In the genomic region with DNA sequence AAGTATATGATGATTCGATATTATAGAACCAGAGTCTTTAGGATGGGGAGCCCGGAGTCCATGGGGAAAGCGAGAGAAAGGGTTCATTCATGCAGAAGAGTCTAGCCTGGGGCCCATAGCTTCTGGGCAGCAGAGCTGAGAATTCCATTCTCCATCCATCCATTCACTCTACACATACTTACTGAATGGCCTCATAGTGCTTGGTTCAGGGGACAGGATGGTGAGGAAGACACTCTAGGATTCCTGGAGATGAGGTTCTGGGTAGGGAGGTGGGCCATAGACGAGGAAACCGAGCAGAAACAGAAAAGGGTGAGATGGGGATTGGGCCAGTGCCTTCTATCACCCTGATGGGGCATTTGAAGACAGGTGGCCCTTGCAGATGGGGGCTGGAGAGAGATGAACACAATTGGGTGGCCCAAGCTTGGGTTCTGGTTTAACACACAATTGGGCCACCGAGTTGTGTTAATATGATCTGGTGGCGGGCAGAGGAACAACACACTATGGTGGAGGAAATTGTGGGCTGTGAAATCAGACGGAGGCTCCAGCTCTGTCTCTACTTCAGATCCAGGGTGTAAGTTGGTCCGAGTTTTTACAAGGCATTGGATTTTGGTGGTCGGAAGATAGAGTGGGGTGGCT, we compare ENCODE assay signal across 8 cellular contexts. TPM values are rescaled to one million over a fixed set of nuclear protein-coding genes. Genes with fewer than 3 reads are reported as not detected.
DNase-seq lines count a peak whose midpoint lies in the region; ATAC-seq and TF ChIP-seq lines count a peak whose summit lies in the region.
"Had no signal": no experiment of that assay in that cellular context is flagged by ENCODE, and none has a peak within 500 bp of the region (broad histone marks: within the 10 kb centered on the region; RNA-seq: fewer than 3 reads in every experiment).

No MANE protein-coding gene starts in this region.

- H3K27me3 ChIP-seq in body of pancreas = no peaks in the 10 kb centered on the region
- peaks cover 0 to 25% of the 10 kb centered on the region in 2 donors for H3K27me3 ChIP-seq in left lung
- peaks cover 0 to 7% of the 10 kb centered on the region in 2 donors for H3K27me3 ChIP-seq in tibial nerve
- peaks cover 52% of the 10 kb centered on the region for H3K27me3 ChIP-seq in WERI-Rb-1 (ENCODE audit: insufficient read depth, low read depth, severe bottlenecking)

- H3K4me1 ChIP-seq in body of pancreas (peaks cover 48% of the 10 kb centered on the region), left lung (peaks cover 20 to 29% of the 10 kb centered on the region in 2 donors), tibial nerve (peaks cover 0 to 33% (median 18%) of the 10 kb centered on the region in 4 donors)

- 81 to 84% methylated on average over 10 of the region's 10 CpGs for WGBS in body of pancreas, 2 donors
- WGBS in tibial nerve, 2 donors = 72 to 81% methylated on average over 10 of the region's 10 CpGs

- no peak for TF ChIP-seq CTCF in body of pancreas (IDR thresholded peaks at IDR 0.05)
- no peak for TF ChIP-seq CTCF in left lung (IDR thresholded peaks at IDR 0.05)
- TF ChIP-seq CTCF in tibial nerve (IDR thresholded peaks at IDR 0.05) = peak in 1 of 5 experiments; percentile 7
- TF ChIP-seq CTCF in WERI-Rb-1 (IDR thresholded peaks at IDR 0.05; ENCODE audit: low read depth, low read length) = no peak

- TF ChIP-seq EP300 in tibial nerve (IDR thresholded peaks at IDR 0.05) = no peak

- DNase-seq in LoVo (ENCODE audit: low spot score) (peak; percentile 34), body of pancreas (no peak), left lung (no peak), tibial nerve (ENCODE audit: low spot score in 2 of 2) (no peak), NCI-H748 treated with DMSO at 0.1 percent for 48 hours (lab: John Stamatoyannopoulos, UW) (no peak), WERI-Rb-1 (no peak)
- no peak for DNase-seq in activated T-cell treated with anti-CD3 and anti-CD28 coated beads, Interleukin-2, amount 50 U/mL, for 1 hour

- H3K36me3 ChIP-seq in body of pancreas (replicated peaks in 1 of 2; ENCODE audit: insufficient read depth in 1 of 2, low read depth in 2 of 2) (no peaks in the 10 kb centered on the region), left lung (no peaks in the 10 kb centered on the region), tibial nerve (no peaks in the 10 kb centered on the region), WERI-Rb-1 (no peaks in the 10 kb centered on the region)

- intact Hi-C loops in body of pancreas (cut with DNase I) = no loop called here
- intact Hi-C loops in left lung (cut with DNase I) = no loop called here

- no peak for ATAC-seq in body of pancreas
- ATAC-seq in left lung = no peak

- H3K27ac ChIP-seq in body of pancreas (peak overlapping the region; percentile 58 to 82 (median 78)), left lung (peak overlapping the region; percentile 75 to 81), tibial nerve (peak overlapping the region; percentile 35 to 87 (median 72)), WERI-Rb-1 (no peak overlapping the region)

- H3K9me3 ChIP-seq in body of pancreas = no peaks in the 10 kb centered on the region
- no peaks in the 10 kb centered on the region for H3K9me3 ChIP-seq in left lung
- no peaks in the 10 kb centered on the region for H3K9me3 ChIP-seq in tibial nerve
- H3K9me3 ChIP-seq in WERI-Rb-1 (ENCODE audit: severe bottlenecking) = no peaks in the 10 kb centered on the region

- TF ChIP-seq POLR2A in body of pancreas (IDR thresholded peaks at IDR 0.05) = no peak
- no peak for TF ChIP-seq POLR2A in tibial nerve (IDR thresholded peaks at IDR 0.05)

- H3K4me3 ChIP-seq in body of pancreas = no peak overlapping the region
- H3K4me3 ChIP-seq in left lung = no peak overlapping the region
- H3K4me3 ChIP-seq in tibial nerve = no peak overlapping the region
- H3K4me3 ChIP-seq in WERI-Rb-1 (ENCODE audit: low read depth, low read length) = no peak overlapping the region

RNA-seq across cellular contexts. Expression of gene KRT86, which starts 5.4 kb away (rescaled TPM):
- total RNA-seq in body of pancreas (1 to 10 TPM; 1.8 to 8.6 TPM), left lung (1 to 10 TPM in 1 of 2 donors, under 1 TPM in 1; 0.97 to 1.7 TPM), tibial nerve (not detected)
- total RNA-seq: G401 had no signal

RNA-seq across cellular contexts. Expression of gene KRT81, which starts 11.5 kb away (rescaled TPM):
- total RNA-seq in body of pancreas (not detected), left lung (not detected), tibial nerve (not detected)
- total RNA-seq: G401 had no signal

RNA-seq across cellular contexts. Expression of gene KRT83, which starts 41.4 kb away (rescaled TPM):
- total RNA-seq in body of pancreas (not detected), left lung (not detected), tibial nerve (not detected)

RNA-seq across cellular contexts. Expression of gene KRT7, which starts 46.8 kb away (rescaled TPM):
- total RNA-seq in body of pancreas (100 to 1,000 TPM in 1 of 2 donors, 10 to 100 TPM in 1; 69.2 to 196 TPM), left lung (1,000 to 10,000 TPM; 1,945 to 1,968 TPM), tibial nerve (10 to 100 TPM in 1 of 4 donors, 1 to 10 TPM in 3; 2.5 to 33.9 (median 6.3) TPM)
- total RNA-seq: G401 had no signal
